14 cellular contexts compared by ENCODE assay signal in genomic region chr7:100153713-100154519, GRCh38. TPM values are rescaled to one million over a fixed set of nuclear protein-coding genes. Genes with fewer than 3 reads are reported as not detected.
DNase-seq lines count a peak whose midpoint lies in the region; TF ChIP-seq lines count a peak whose summit lies in the region.
"Had no signal": no experiment of that assay in that cellular context is flagged by ENCODE, and none has a peak within 500 bp of the region (broad histone marks: within the 10 kb centered on the region; RNA-seq: fewer than 3 reads in every experiment).

No MANE protein-coding gene starts in this region.

- TF ChIP-seq CTCF in RWPE1 (conservative IDR thresholded peaks at IDR 0.05; ENCODE audit: low read depth) (no peak), endodermal cell (conservative IDR thresholded peaks at IDR 0.05) (no peak), suprapubic skin (IDR thresholded peaks at IDR 0.05) (no peak), vagina (IDR thresholded peaks at IDR 0.05) (no peak), brain microvascular endothelial cell (IDR thresholded peaks at IDR 0.05; ENCODE audit: low read depth, low read length, missing control alignments) (no peak)

- H3K27me3 ChIP-seq in endodermal cell (ENCODE audit: control insufficient read depth, insufficient read depth, low read length, poor library complexity, severe bottlenecking) (no peaks in the 10 kb centered on the region), suprapubic skin (no peaks in the 10 kb centered on the region), vagina (no peaks in the 10 kb centered on the region), brain microvascular endothelial cell (replicated peaks) (no peaks in the 10 kb centered on the region)
- H3K27me3 ChIP-seq: tibial nerve had no signal

- 90 to 91% methylated on average over 4 to 14 of the region's 15 CpGs for WGBS in endodermal cell (ENCODE audit: insufficient coverage in 1 of 2, insufficient read length in 1 of 2), 2 experiments
- WGBS in suprapubic skin: 50% methylated on average over 4 of the region's 15 CpGs

- no peak for TF ChIP-seq EP300 in suprapubic skin (IDR thresholded peaks at IDR 0.05)

- H3K27me3 Mint-ChIP-seq in activated naive CD4-positive, alpha-beta T cell treated with anti-CD3 and anti-CD28 coated beads for 36 hours (ENCODE audit: low read depth): no peaks in the 10 kb centered on the region
- no peaks in the 10 kb centered on the region for H3K27me3 Mint-ChIP-seq in endodermal cell (ENCODE audit: insufficient read depth)

- in situ Hi-C loops in brain microvascular endothelial cell (cut with HindIII; ENCODE audit: low pct_ligation_motif_present, low sequenced_read_pairs): no loop called here

- H3K4me3 Mint-ChIP-seq in activated naive CD4-positive, alpha-beta T cell treated with anti-CD3 and anti-CD28 coated beads for 36 hours: no peak overlapping the region
- peak overlapping the region; percentile 18 for H3K4me3 Mint-ChIP-seq in endodermal cell

- H3K4me3 ChIP-seq in endodermal cell (ENCODE audit: low read length) (no peak overlapping the region), suprapubic skin (no peak overlapping the region), vagina (no peak overlapping the region), brain microvascular endothelial cell (ENCODE audit: low read depth, low read length) (no peak overlapping the region)
- H3K4me3 ChIP-seq: tibial nerve had no signal

- peaks cover 47% of the 10 kb centered on the region for H3K36me3 ChIP-seq in endodermal cell (ENCODE audit: control insufficient read depth, insufficient read depth, low read length)
- peaks cover 40% of the 10 kb centered on the region for H3K36me3 ChIP-seq in suprapubic skin
- peaks cover 0 to 27% of the 10 kb centered on the region in 2 donors for H3K36me3 ChIP-seq in vagina
- peaks cover 39% of the 10 kb centered on the region for H3K36me3 ChIP-seq in brain microvascular endothelial cell (replicated peaks)

- peaks cover 26% of the 10 kb centered on the region for H3K36me3 Mint-ChIP-seq in activated naive CD4-positive, alpha-beta T cell treated with anti-CD3 and anti-CD28 coated beads for 36 hours (ENCODE audit: low read depth)
- H3K36me3 Mint-ChIP-seq in endodermal cell (ENCODE audit: low read depth): peaks cover 41% of the 10 kb centered on the region

- H3K9me3 ChIP-seq in endodermal cell (ENCODE audit: control insufficient read depth, low read length): no peaks in the 10 kb centered on the region
- H3K9me3 ChIP-seq in suprapubic skin: no peaks in the 10 kb centered on the region
- H3K9me3 ChIP-seq in vagina: no peaks in the 10 kb centered on the region
- H3K9me3 ChIP-seq: tibial nerve had no signal

- DNase-seq in activated naive CD4-positive, alpha-beta T cell treated with anti-CD3 and anti-CD28 coated beads for 36 hours: peak; percentile 5
- no peak for DNase-seq in activated naive CD4-positive, alpha-beta T cell (lab: John Stamatoyannopoulos, UW)
- DNase-seq in RWPE1 (ENCODE audit: low spot score) (no peak), endodermal cell (peak; percentile 50), suprapubic skin (ENCODE audit: low spot score in 2 of 2) (no peak), vagina (ENCODE audit: extremely low spot score in 2 of 2) (no peak), H4 (ENCODE audit: low spot score) (no peak), brain microvascular endothelial cell (no peak)
- DNase-seq: activated CD4-positive, alpha-beta T cell treated with anti-CD3 and anti-CD28 coated beads for 48 hours; activated gamma-delta T cell treated with Interleukin-2 at 50 U/mL for 16 hours; EL; NCI-H1694; NCI-H774 had no signal

- intact Hi-C loops in activated naive CD4-positive, alpha-beta T cell treated with anti-CD3 and anti-CD28 coated beads for 36 hours (cut with micrococcal nuclease): no loop called here
- intact Hi-C loops in vagina (cut with DNase I): no loop called here

- no peak overlapping the region for H3K9ac ChIP-seq in endodermal cell (ENCODE audit: extremely low read depth, low read length, poor library complexity, severe bottlenecking)

- CTCF ChIA-PET in activated naive CD4-positive, alpha-beta T cell treated with anti-CD3 and anti-CD28 coated beads for 36 hours (lab: Charles Lee): no interaction called here
- CTCF ChIA-PET in RWPE1 (lab: Yijun Ruan, JAX): interaction anchor here (0.8 kb wide), 1 partner anchor 21 kb away, joined by 3 read pairs; no protein-coding TSS in a partner anchor

- H3K27ac Mint-ChIP-seq in activated naive CD4-positive, alpha-beta T cell treated with anti-CD3 and anti-CD28 coated beads for 36 hours: peak overlapping the region; percentile 37
- H3K27ac Mint-ChIP-seq in endodermal cell: peak overlapping the region; percentile 79

- peaks cover 43% of the 10 kb centered on the region for H3K4me1 Mint-ChIP-seq in activated naive CD4-positive, alpha-beta T cell treated with anti-CD3 and anti-CD28 coated beads for 36 hours (ENCODE audit: low read depth)
- H3K4me1 Mint-ChIP-seq in endodermal cell: peaks cover 44% of the 10 kb centered on the region

- H3K4me1 ChIP-seq in endodermal cell (ENCODE audit: control insufficient read depth, insufficient read depth, low read length) (peaks cover 21% of the 10 kb centered on the region), suprapubic skin (peaks cover 63% of the 10 kb centered on the region), vagina (peaks cover 54% of the 10 kb centered on the region)

- no peaks in the 10 kb centered on the region for H3K9me3 Mint-ChIP-seq in activated naive CD4-positive, alpha-beta T cell treated with anti-CD3 and anti-CD28 coated beads for 36 hours
- no peaks in the 10 kb centered on the region for H3K9me3 Mint-ChIP-seq in endodermal cell

- POLR2A ChIA-PET in RWPE1 (lab: Yijun Ruan, JAX; ENCODE audit: low non-redundant PET): interaction anchor here (1.4 kb wide), 1 partner anchor 274 kb away, joined by 4 read pairs; the partner anchor contains the start of gene ZCWPW1

- H3K27ac ChIP-seq in RWPE1: peak overlapping the region; percentile 93
- no peak overlapping the region for H3K27ac ChIP-seq in endodermal cell (ENCODE audit: low read depth, low read length)
- peak overlapping the region; percentile 18 for H3K27ac ChIP-seq in suprapubic skin
- no peak overlapping the region for H3K27ac ChIP-seq in vagina
- H3K27ac ChIP-seq in brain microvascular endothelial cell: no peak overlapping the region

- TF ChIP-seq POLR2A in suprapubic skin (IDR thresholded peaks at IDR 0.05) (no peak), vagina (IDR thresholded peaks at IDR 0.05) (no peak)

RNA-seq across cellular contexts. Expression of gene TRAPPC14, which starts 4.6 kb away (rescaled TPM):
- total RNA-seq in activated naive CD4-positive, alpha-beta T cell treated with anti-CD3 and anti-CD28 coated beads for 36 hours: 10 to 100 TPM; 21.2 to 21.6 TPM
- total RNA-seq in endodermal cell (10 to 100 TPM; 24.7 to 30.0 TPM), suprapubic skin (10 to 100 TPM; 19.7 to 69.0 (median 35.8) TPM), vagina (18.2 TPM)
- 22.9 TPM for polyA plus RNA-seq in endodermal cell (2013, experiment 1 of 2)
- polyA plus RNA-seq in endodermal cell (2013, experiment 2 of 2): 18.2 TPM
- total RNA-seq in H4 (2014; rRNA removed; shearing (Covaris generic)): 7.7 and 8.0 TPM in 2 replicates

RNA-seq across cellular contexts. Expression of gene LAMTOR4, which starts 5.2 kb away (rescaled TPM):
- total RNA-seq in activated naive CD4-positive, alpha-beta T cell treated with anti-CD3 and anti-CD28 coated beads for 36 hours: 100 to 1,000 TPM; 129 to 135 TPM
- total RNA-seq in endodermal cell (100 to 1,000 TPM; 155 to 188 TPM), suprapubic skin (100 to 1,000 TPM; 346 to 682 (median 537) TPM), vagina (161 TPM)
- polyA plus RNA-seq in endodermal cell (2013, experiment 1 of 2): 146 TPM
- polyA plus RNA-seq in endodermal cell (2013, experiment 2 of 2): 131 TPM
- 217 and 229 TPM in 2 replicates for total RNA-seq in H4 (2014; rRNA removed; shearing (Covaris generic))

RNA-seq across cellular contexts. Expression of gene GAL3ST4, which starts 14.5 kb away (rescaled TPM):
- total RNA-seq in activated naive CD4-positive, alpha-beta T cell treated with anti-CD3 and anti-CD28 coated beads for 36 hours: 1 to 10 TPM; 6.2 to 6.5 TPM
- total RNA-seq in endodermal cell (1 to 10 TPM; 3.7 to 3.8 TPM), suprapubic skin (10 to 100 TPM; 30.0 to 36.9 (median 33.0) TPM), vagina (4.2 TPM)
- polyA plus RNA-seq in endodermal cell (2013, experiment 1 of 2): 13.3 TPM
- 13.4 TPM for polyA plus RNA-seq in endodermal cell (2013, experiment 2 of 2)
- 0.33 and 0.62 TPM in 2 replicates for total RNA-seq in H4 (2014; rRNA removed; shearing (Covaris generic))

RNA-seq across cellular contexts. Expression of gene GPC2, which starts 23.3 kb away (rescaled TPM):
- total RNA-seq in activated naive CD4-positive, alpha-beta T cell treated with anti-CD3 and anti-CD28 coated beads for 36 hours: 1 to 10 TPM; 7.6 to 9.5 TPM
- total RNA-seq in endodermal cell (10 to 100 TPM; 39.3 to 56.1 TPM), suprapubic skin (10 to 100 TPM in 2 of 4 donors, 1 to 10 TPM in 2; 7.3 to 45.4 (median 14.8) TPM), vagina (7.4 TPM)
- polyA plus RNA-seq in endodermal cell (2013, experiment 1 of 2): 130 TPM
- polyA plus RNA-seq in endodermal cell (2013, experiment 2 of 2): 122 TPM
- 0.95 and 3.6 TPM in 2 replicates for total RNA-seq in H4 (2014; rRNA removed; shearing (Covaris generic))

RNA-seq across cellular contexts. Expression of gene STAG3, which starts 23.8 kb away (rescaled TPM):
- total RNA-seq in activated naive CD4-positive, alpha-beta T cell treated with anti-CD3 and anti-CD28 coated beads for 36 hours: 10 to 100 TPM; 38.4 to 41.0 TPM
- total RNA-seq in endodermal cell: 1 to 10 TPM; 1.2 to 3.3 TPM
- polyA plus RNA-seq in endodermal cell (2013, experiment 1 of 2): 1.4 TPM
- 1.7 TPM for polyA plus RNA-seq in endodermal cell (2013, experiment 2 of 2)
- total RNA-seq in suprapubic skin: 1 to 10 TPM in 2 of 4 donors, under 1 TPM in 1, not detected in 1; 0.68 to 2.0 (median 1.9) TPM
- not detected for total RNA-seq in vagina
- 0.35 TPM in 1 of 2 replicates, not detected in the other for total RNA-seq in H4 (2014; rRNA removed; shearing (Covaris generic))

Comparison
In these comparisons a context has a peak if more than half of its experiments do, and no peak if none do; other contexts are left out.
1. DNase-seq: peak in activated naive CD4-positive, alpha-beta T cell treated with anti-CD3 and anti-CD28 coated beads for 36 hours (single experiment) and endodermal cell (single experiment); none in activated naive CD4-positive, alpha-beta T cell (0 of 4), RWPE1 (single experiment), suprapubic skin (0 of 2), vagina (0 of 2), H4 (single experiment) and brain microvascular endothelial cell (single experiment).
2. H3K27ac ChIP-seq: peak in RWPE1 (single experiment) and suprapubic skin (single experiment); none in endodermal cell (single experiment), vagina (single experiment) and brain microvascular endothelial cell (single experiment).